8 cellular contexts compared by ENCODE assay signal in genomic region chr2:69306897-69307695, GRCh38.
A peak's percentile ranks its signal among the peaks of the same experiment; 100 is the strongest.
DNase-seq lines count a peak whose midpoint lies in the region; ATAC-seq and TF ChIP-seq lines count a peak whose summit lies in the region.

No MANE protein-coding gene starts in this region.

- peaks cover 12% of the 10 kb centered on the region for H3K4me1 ChIP-seq in DOHH2 (ENCODE audit: control insufficient read depth, low read length)
- peaks cover 32% of the 10 kb centered on the region for H3K4me1 ChIP-seq in osteoblast (ENCODE audit: insufficient read depth, low read length)
- peaks cover 51% of the 10 kb centered on the region for H3K4me1 ChIP-seq in suprapubic skin

- DNase-seq in H4 (ENCODE audit: low spot score) = peak; percentile 75
- DNase-seq in LoVo (ENCODE audit: low spot score) = peak; percentile 73
- peak in 1 of 2 donors; percentile 74 for DNase-seq in activated naive CD4-positive, alpha-beta T cell treated with anti-CD3 and anti-CD28 coated beads, Interleukin-2, amount 50 U/mL, for 72 hours (ENCODE audit: low spot score in 2 of 2)
- peak; percentile 92 for DNase-seq in Right ventricle myocardium inferior (ENCODE audit: missing footprints)
- DNase-seq in osteoblast (ENCODE audit: insufficient read length, low spot score, missing footprints) = peak; percentile 94
- DNase-seq in suprapubic skin (ENCODE audit: low spot score in 2 of 2) = peak; percentile 90 to 92

- H3K27me3 ChIP-seq in DOHH2 (ENCODE audit: control insufficient read depth, low read length) = peaks cover 35% of the 10 kb centered on the region
- no peaks in the 10 kb centered on the region for H3K27me3 ChIP-seq in osteoblast (ENCODE audit: insufficient read depth, low read length)
- H3K27me3 ChIP-seq in suprapubic skin = no peaks in the 10 kb centered on the region

- no peaks in the 10 kb centered on the region for H3K9me3 ChIP-seq in DOHH2 (ENCODE audit: control insufficient read depth, insufficient read depth, low read length)
- H3K9me3 ChIP-seq in osteoblast (ENCODE audit: low read depth, low read length) = peaks cover 2% of the 10 kb centered on the region
- no peaks in the 10 kb centered on the region for H3K9me3 ChIP-seq in suprapubic skin

- ATAC-seq in SK-N-SH treated with all-trans-retinoic acid at 6 μM for 48 hours (peak; percentile 92), Right ventricle myocardium inferior (peak; percentile 90)
- ATAC-seq in activated naive CD4-positive, alpha-beta T cell treated with anti-CD3 and anti-CD28 coated beads, Interleukin-2, amount 50 U/mL, for 72 hours = peak; percentile 85 to 88

- H4K20me1 ChIP-seq in DOHH2 (ENCODE audit: control insufficient read depth, insufficient read depth, low read depth, low read length) (no peaks in the 10 kb centered on the region), osteoblast (ENCODE audit: insufficient read depth, low read length) (no peaks in the 10 kb centered on the region)

- H3K79me2 ChIP-seq in DOHH2 (ENCODE audit: control insufficient read depth, low read length) (no peaks in the 10 kb centered on the region), osteoblast (ENCODE audit: insufficient read depth, low read length) (no peaks in the 10 kb centered on the region)

- H3K36me3 ChIP-seq in DOHH2 (ENCODE audit: control insufficient read depth, low read length) = no peaks in the 10 kb centered on the region
- H3K36me3 ChIP-seq in osteoblast (ENCODE audit: insufficient read depth, low read length) = no peaks in the 10 kb centered on the region
- H3K36me3 ChIP-seq in suprapubic skin = no peaks in the 10 kb centered on the region

- no peak overlapping the region for H3K27ac Mint-ChIP-seq in activated naive CD4-positive, alpha-beta T cell treated with anti-CD3 and anti-CD28 coated beads, Interleukin-2, amount 50 U/mL, for 72 hours

- peak overlapping the region; percentile 78 for H3K4me3 ChIP-seq in DOHH2 (ENCODE audit: low read length)
- peak overlapping the region; percentile 82 for H3K4me3 ChIP-seq in osteoblast (ENCODE audit: insufficient read depth, low read length)
- peak overlapping the region; percentile 61 for H3K4me3 ChIP-seq in suprapubic skin

- peak; percentile 89 for TF ChIP-seq CTCF in DOHH2 (IDR thresholded peaks at IDR 0.05; ENCODE audit: low read depth, low read length, poor library complexity, severe bottlenecking)
- TF ChIP-seq CTCF in osteoblast (IDR thresholded peaks at IDR 0.05; ENCODE audit: extremely low read depth, low read depth, low read length) = peak; percentile 83
- TF ChIP-seq CTCF in suprapubic skin (IDR thresholded peaks at IDR 0.05) = peak; percentile 35 to 84

- no peak overlapping the region for H3K27ac ChIP-seq in DOHH2 (ENCODE audit: low read depth, low read length)
- peak overlapping the region; percentile 89 for H3K27ac ChIP-seq in osteoblast (ENCODE audit: low read depth, low read length)
- peak overlapping the region; percentile 84 for H3K27ac ChIP-seq in suprapubic skin

- WGBS in suprapubic skin = under 1% methylated on average over 21 of the region's 58 CpGs

- H3K36me3 Mint-ChIP-seq in activated naive CD4-positive, alpha-beta T cell treated with anti-CD3 and anti-CD28 coated beads, Interleukin-2, amount 50 U/mL, for 72 hours = peaks cover 6 to 8% of the 10 kb centered on the region in 2 donors

- no peak for TF ChIP-seq POLR2A in suprapubic skin (IDR thresholded peaks at IDR 0.05)

- intact Hi-C loops in Right ventricle myocardium inferior (cut with DNase I) = loop anchor here (1.0 to 10.0 kb wide), 5 partner anchors 85 to 364 kb away; partner anchors contain the start of gene ANTXR1

- TF ChIP-seq EP300 in suprapubic skin (IDR thresholded peaks at IDR 0.05) = no peak

- H3K4me2 ChIP-seq in DOHH2 (ENCODE audit: low read length) (peak overlapping the region; percentile 98), osteoblast (ENCODE audit: insufficient read depth, low read length) (peak overlapping the region; percentile 94)

- no peaks in the 10 kb centered on the region for H3K9me2 ChIP-seq in DOHH2 (replicated peaks; ENCODE audit: control insufficient read depth, low read length)

- H3K9me3 Mint-ChIP-seq in activated naive CD4-positive, alpha-beta T cell treated with anti-CD3 and anti-CD28 coated beads, Interleukin-2, amount 50 U/mL, for 72 hours = peaks cover 0 to 4% of the 10 kb centered on the region in 2 donors

- H2AFZ ChIP-seq in osteoblast (ENCODE audit: low read length) = peak overlapping the region; percentile 61

- H3F3A ChIP-seq in DOHH2 (ENCODE audit: control insufficient read depth, insufficient read depth) = no peaks in the 10 kb centered on the region

TF ChIP-seq in SK-N-SH treated with all-trans-retinoic acid at 6 μM for 48 hours, 23 proteins besides CTCF, POLR2A, EP300 and RAD21:
- TF ChIP-seq OSR1 (CRISPR knock-in tag; IDR thresholded peaks at IDR 0.05) (no peak), CSRNP3 (CRISPR knock-in tag; IDR thresholded peaks at IDR 0.05) (0 out of 2 replicates have a peak, but pooled peaks have one; percentile 37), ZNF70 (CRISPR knock-in tag; IDR thresholded peaks at IDR 0.05) (0 out of 2 replicates have a peak, but pooled peaks have one; percentile 26)
TF ChIP-seq in SK-N-SH treated with all-trans-retinoic acid at 6 μM for 48 hours: peak in this region for 2.
